Comparison of ENCODE assay signal across 8 cellular contexts in genomic region chr12:112380663-112381420, GRCh38. TPM values are rescaled to one million over a fixed set of nuclear protein-coding genes. Genes with fewer than 3 reads are reported as not detected.
DNase-seq lines count a peak whose midpoint lies in the region; ATAC-seq and TF ChIP-seq lines count a peak whose summit lies in the region.

No MANE protein-coding gene starts in this region.

- POLR2A ChIA-PET in activated CD4-positive, alpha-beta T cell treated with anti-CD3 and anti-CD28 coated beads, Interleukin-2, amount 10 ng/mL, durations not matched to agents 7 days and 5 days (lab: Charles Lee), result no interaction called here

- no peaks in the 10 kb centered on the region for H3K36me3 ChIP-seq in RWPE2 (ENCODE audit: low read depth)
- no peaks in the 10 kb centered on the region for H3K36me3 ChIP-seq in esophagus (ENCODE audit: control insufficient read depth in 2 of 2, insufficient read depth in 2 of 2, low read length in 1 of 2)

- no peaks in the 10 kb centered on the region for H3K9me3 Mint-ChIP-seq in activated CD4-positive, alpha-beta T cell treated with anti-CD3 and anti-CD28 coated beads, Interleukin-2, amount 10 ng/mL, durations not matched to agents 7 days and 5 days
- H3K9me3 Mint-ChIP-seq in nephron progenitor cell, result peaks cover 13% of the 10 kb centered on the region

- ATAC-seq in RWPE2 (ENCODE audit: low read depth), result peak; percentile 8; the same call in 1 of the 3 replicates

- H3K27me3 Mint-ChIP-seq in activated CD4-positive, alpha-beta T cell treated with anti-CD3 and anti-CD28 coated beads, Interleukin-2, amount 10 ng/mL, durations not matched to agents 7 days and 5 days, result no peaks in the 10 kb centered on the region
- H3K27me3 Mint-ChIP-seq in nephron progenitor cell (ENCODE audit: low read depth, poor library complexity), result no peaks in the 10 kb centered on the region

- 35 to 51% methylated on average over 34 of the region's 34 CpGs for WGBS in esophagus, 2 donors

- H3K4me3 ChIP-seq in RWPE2 (ENCODE audit: severe bottlenecking) (peak overlapping the region; percentile 96), esophagus (ENCODE audit: low read depth in 1 of 2, low read length in 2 of 2) (peak overlapping the region; percentile 94 to 97)

- peaks cover 24% of the 10 kb centered on the region for H3K4me1 Mint-ChIP-seq in activated CD4-positive, alpha-beta T cell treated with anti-CD3 and anti-CD28 coated beads, Interleukin-2, amount 10 ng/mL, durations not matched to agents 7 days and 5 days
- H3K4me1 Mint-ChIP-seq in nephron progenitor cell, result peaks cover 19% of the 10 kb centered on the region

- CTCF ChIA-PET in activated CD4-positive, alpha-beta T cell treated with anti-CD3 and anti-CD28 coated beads, Interleukin-2, amount 10 ng/mL, durations not matched to agents 7 days and 5 days (lab: Charles Lee), result interaction anchor here (0.9 kb wide), 1 partner anchor 518 kb away, joined by 3 read pairs; no protein-coding TSS in a partner anchor

- DNase-seq in activated CD4-positive, alpha-beta T cell treated with anti-CD3 and anti-CD28 coated beads, Interleukin-2, amount 10 ng/mL, durations not matched to agents 7 days and 5 days, result no peak
- DNase-seq in activated CD4-positive, alpha-beta T cell treated with anti-CD3 and anti-CD28 coated beads, Interleukin-2, amount 50 U/mL, for 4 hours, result no peak
- DNase-seq in RWPE2 (ENCODE audit: low spot score) (no peak), nephron progenitor cell (peak; percentile 46), SIG-M5 (lab: John Stamatoyannopoulos, UW) (no peak), AML-193 (lab: John Stamatoyannopoulos, UW) (no peak)
- no peak for DNase-seq in activated CD4-positive, alpha-beta T cell treated with anti-CD3 and anti-CD28 coated beads, Interleukin-2, amount 50 U/mL, for 1 hour

- H3K27ac Mint-ChIP-seq in activated CD4-positive, alpha-beta T cell treated with anti-CD3 and anti-CD28 coated beads, Interleukin-2, amount 10 ng/mL, durations not matched to agents 7 days and 5 days, result peak overlapping the region; percentile 90
- peak overlapping the region; percentile 97 for H3K27ac Mint-ChIP-seq in nephron progenitor cell

- H3K9me3 ChIP-seq in RWPE2 (ENCODE audit: severe bottlenecking) (no peaks in the 10 kb centered on the region), esophagus (ENCODE audit: control insufficient read depth in 2 of 2, insufficient read depth in 1 of 2, low read depth in 1 of 2, low read length in 1 of 2) (no peaks in the 10 kb centered on the region)

- no peak for TF ChIP-seq CTCF in RWPE2 (IDR thresholded peaks at IDR 0.05; ENCODE audit: poor library complexity, severe bottlenecking)
- TF ChIP-seq CTCF in nephron progenitor cell (IDR thresholded peaks at IDR 0.05), result no peak

- H3K4me1 ChIP-seq in RWPE2 (ENCODE audit: insufficient read depth, poor library complexity, severe bottlenecking), result no peaks in the 10 kb centered on the region
- H3K4me1 ChIP-seq in esophagus (ENCODE audit: control insufficient read depth in 2 of 2, insufficient read depth in 2 of 2, low read length in 1 of 2), result peaks cover 0 to 6% of the 10 kb centered on the region in 2 donors

- H3K27ac ChIP-seq in RWPE2 (ENCODE audit: poor library complexity, severe bottlenecking) (peak overlapping the region; percentile 50), esophagus (ENCODE audit: low read depth in 2 of 2, low read length in 1 of 2) (no peak overlapping the region)

- H3K4me3 Mint-ChIP-seq in activated CD4-positive, alpha-beta T cell treated with anti-CD3 and anti-CD28 coated beads, Interleukin-2, amount 10 ng/mL, durations not matched to agents 7 days and 5 days, result peak overlapping the region; percentile 93
- H3K4me3 Mint-ChIP-seq in nephron progenitor cell, result peak overlapping the region; percentile 97

- H3K27me3 ChIP-seq in RWPE2 (ENCODE audit: insufficient read depth, poor library complexity, severe bottlenecking) (no peaks in the 10 kb centered on the region), esophagus (ENCODE audit: control insufficient read depth in 1 of 2, insufficient read depth in 2 of 2, low read length in 2 of 2) (no peaks in the 10 kb centered on the region)

- H3K36me3 Mint-ChIP-seq in activated CD4-positive, alpha-beta T cell treated with anti-CD3 and anti-CD28 coated beads, Interleukin-2, amount 10 ng/mL, durations not matched to agents 7 days and 5 days (ENCODE audit: low read depth), result peaks cover 4% of the 10 kb centered on the region
- peaks cover 26% of the 10 kb centered on the region for H3K36me3 Mint-ChIP-seq in nephron progenitor cell (ENCODE audit: low read depth)

RNA-seq across cellular contexts. Expression of gene HECTD4, which starts 1.4 kb away (rescaled TPM):
- 10 to 100 TPM; 43.2 to 44.7 TPM for total RNA-seq in activated CD4-positive, alpha-beta T cell treated with anti-CD3 and anti-CD28 coated beads, Interleukin-2, amount 10 ng/mL, durations not matched to agents 7 days and 5 days
- polyA plus RNA-seq in esophagus, result 10 to 100 TPM; 10.7 to 29.0 TPM

RNA-seq across cellular contexts. Expression of gene RPL6, which starts 28.6 kb away (rescaled TPM):
- 1,000 to 10,000 TPM; 1,236 to 1,343 TPM for total RNA-seq in activated CD4-positive, alpha-beta T cell treated with anti-CD3 and anti-CD28 coated beads, Interleukin-2, amount 10 ng/mL, durations not matched to agents 7 days and 5 days
- 1,000 to 10,000 TPM; 2,146 to 2,199 TPM for polyA plus RNA-seq in esophagus

RNA-seq across cellular contexts. Expression of gene PTPN11, which starts 37.9 kb away (rescaled TPM):
- 10 to 100 TPM; 79.2 to 84.4 TPM for total RNA-seq in activated CD4-positive, alpha-beta T cell treated with anti-CD3 and anti-CD28 coated beads, Interleukin-2, amount 10 ng/mL, durations not matched to agents 7 days and 5 days
- polyA plus RNA-seq in esophagus, result 10 to 100 TPM; 13.4 to 17.7 TPM
